16 cellular contexts compared by ENCODE assay signal in genomic region chr11:102191832-102192231, GRCh38.
"Had no signal": no experiment of that assay in that cellular context is flagged by ENCODE, and none has a peak within 500 bp of the region (broad histone marks: within the 10 kb centered on the region; RNA-seq: fewer than 3 reads in every experiment).

No MANE protein-coding gene starts in this region.

- H3K27me3 ChIP-seq: colonic mucosa, right atrium auricular region, testis had no signal

- H2AFZ ChIP-seq: parathyroid adenoma had no signal

- H3K9ac ChIP-seq: parathyroid adenoma had no signal

- H3K27ac Mint-ChIP-seq: activated naive CD8-positive, alpha-beta T cell treated with anti-CD3 and anti-CD28 coated beads for 36 hours had no signal

- ATAC-seq: activated T-cell treated with anti-CD3 and anti-CD28 coated beads, Interleukin-2, amount 50 U/mL, for 4 hours had no signal

- H3K27ac ChIP-seq: colonic mucosa, parathyroid adenoma, right atrium auricular region, testis had no signal

- H3K36me3 Mint-ChIP-seq: activated naive CD8-positive, alpha-beta T cell treated with anti-CD3 and anti-CD28 coated beads for 36 hours had no signal

- H3K36me3 ChIP-seq: colonic mucosa, right atrium auricular region had no signal

- H3K4me3 Mint-ChIP-seq: activated naive CD8-positive, alpha-beta T cell treated with anti-CD3 and anti-CD28 coated beads for 36 hours; activated T-cell treated with anti-CD3 and anti-CD28 coated beads, Interleukin-2, amount 50 U/mL, for 4 hours had no signal

- FAIRE-seq: kidney, TTC549 had no signal

- DNase-seq: activated CD4-positive, alpha-beta T cell treated with anti-CD3 and anti-CD28 coated beads, Interleukin-2, amount 50 U/mL, for 48 hours; activated CD4-positive, CD25-positive, alpha-beta regulatory T cell treated with anti-CD3 and anti-CD28 coated beads, Interleukin-2, amount 50 U/mL, for 72 hours; activated effector memory CD4-positive, alpha-beta T cell treated with anti-CD3 and anti-CD28 coated beads, Interleukin-2, amount 50 U/mL, for 16 hours; activated naive CD8-positive, alpha-beta T cell treated with anti-CD3 and anti-CD28 coated beads for 36 hours; activated T-cell treated with anti-CD3 and anti-CD28 coated beads, Interleukin-2, amount 50 U/mL, for 4 hours; anterior cingulate cortex; colonic mucosa; effector CD4-positive, alpha-beta T cell; kidney; midbrain; stimulated activated naive CD4-positive, alpha-beta T cell; T-helper 2 cell; testis had no signal

- H3K4me3 ChIP-seq: colonic mucosa, right atrium auricular region, testis had no signal

- H3K79me2 ChIP-seq: parathyroid adenoma had no signal

- H3K4me1 ChIP-seq: colonic mucosa, parathyroid adenoma, testis had no signal

- H3K9me3 ChIP-seq: colonic mucosa, right atrium auricular region, testis had no signal

- H3K4me1 Mint-ChIP-seq: activated naive CD8-positive, alpha-beta T cell treated with anti-CD3 and anti-CD28 coated beads for 36 hours had no signal

- H3K9me3 Mint-ChIP-seq: activated T-cell treated with anti-CD3 and anti-CD28 coated beads, Interleukin-2, amount 50 U/mL, for 4 hours had no signal
